ENCODE assay signal across 9 cellular contexts in the genomic region with DNA sequence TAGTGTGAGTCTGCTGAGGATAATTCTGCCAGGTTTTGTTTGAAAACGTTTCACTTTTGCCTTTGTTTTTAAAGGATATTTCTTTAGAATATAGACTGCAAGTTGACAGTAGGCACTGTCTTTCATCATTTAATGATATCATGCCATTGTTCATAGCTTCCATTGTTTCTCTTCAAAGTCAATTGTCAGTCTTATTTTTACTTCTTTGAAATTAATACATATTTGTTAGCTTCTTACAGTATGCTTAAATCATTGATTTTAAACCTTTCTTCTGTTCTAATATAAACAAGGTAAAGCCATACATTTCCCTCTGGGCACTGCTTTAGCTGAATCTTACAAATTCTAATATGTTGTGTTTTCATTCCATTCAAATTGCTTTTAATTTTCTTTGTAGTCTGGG.
"Had no signal": no experiment of that assay in that cellular context is flagged by ENCODE, and none has a peak within 500 bp of the region (broad histone marks: within the 10 kb centered on the region; RNA-seq: fewer than 3 reads in every experiment).

No MANE protein-coding gene starts in this region.

- FAIRE-seq: H1, H54, HTR-8/SVneo had no signal

- H3K27ac Mint-ChIP-seq: GM23338, H9, HFFc6 had no signal

- ATAC-seq: GM23338 had no signal

- H3K4me3 Mint-ChIP-seq: GM23338, H9, HFFc6 had no signal

- H3K4me2 ChIP-seq: GM23338 had no signal

- H3K4me3 ChIP-seq: GM23338 had no signal

- DNase-seq: H9, HCEC 1CT, HFFc6, IMR-90, KBM-7 had no signal
